22 cellular contexts compared by ENCODE assay signal in the genomic region with DNA sequence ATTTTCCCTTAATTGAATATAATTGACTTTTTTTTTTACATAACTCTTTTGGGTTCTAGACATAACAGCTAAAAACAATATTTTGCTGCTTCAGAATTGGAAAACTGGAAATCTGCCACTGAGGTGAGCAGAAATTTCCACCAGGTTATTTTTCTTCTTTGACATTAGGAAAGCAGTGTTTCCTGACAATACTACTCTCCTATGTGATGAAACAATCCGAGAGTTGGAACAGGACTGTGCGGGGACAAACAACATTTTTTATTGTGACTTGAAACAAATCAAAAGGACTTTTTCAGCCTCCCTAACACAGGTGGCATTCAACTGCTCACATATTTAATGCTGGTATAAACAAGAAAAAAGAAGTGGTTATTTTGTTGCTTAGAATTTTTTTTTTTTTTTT.
"Had no signal": no experiment of that assay in that cellular context is flagged by ENCODE, and none has a peak within 500 bp of the region (broad histone marks: within the 10 kb centered on the region; RNA-seq: fewer than 3 reads in every experiment).

No MANE protein-coding gene starts in this region.

- H3K27ac Mint-ChIP-seq: IgD-negative memory B cell had no signal

- H3K4me3 Mint-ChIP-seq: IgD-negative memory B cell had no signal

- H3K27me3 Mint-ChIP-seq: IgD-negative memory B cell had no signal

- ATAC-seq: K562 had no signal

- H3K4me1 ChIP-seq: SJSA1 had no signal

- H3K36me3 ChIP-seq: SJSA1 had no signal

- H3K4me3 ChIP-seq: K562, SJSA1, SK-N-MC had no signal

- H3K4me2 ChIP-seq: KMS-11 had no signal

- H3K9me3 ChIP-seq: SJSA1 had no signal

- H3K27me3 ChIP-seq: SJSA1 had no signal

- H3K36me3 Mint-ChIP-seq: IgD-negative memory B cell had no signal

- H3K27ac ChIP-seq: KMS-11, SJSA1, SK-N-MC had no signal

- H3K9ac ChIP-seq: KMS-11 had no signal

- H3K4me1 Mint-ChIP-seq: IgD-negative memory B cell had no signal

- DNase-seq: Kasumi-1, MM.1S, NCI-H1092 treated with DMSO at 0.1 percent for 48 hours, NCI-H1417, NCI-H1436 treated with DMSO at 0.1 percent for 48 hours, NCI-H1694, NCI-H187 treated with DMSO at 0.1 percent for 48 hours, NCI-H2029 treated with DMSO at 0.1 percent for 48 hours, NCI-H2107, NCI-H2227 treated with DMSO at 0.1 percent for 48 hours, NCI-H524, NCI-H69, NCI-H774, Right ventricle myocardium superior, RPMI8226, SIG-M5 had no signal

- FAIRE-seq: K562, RCC 7860 had no signal
